Comparison of ENCODE assay signal across 17 cellular contexts in the genomic region with DNA sequence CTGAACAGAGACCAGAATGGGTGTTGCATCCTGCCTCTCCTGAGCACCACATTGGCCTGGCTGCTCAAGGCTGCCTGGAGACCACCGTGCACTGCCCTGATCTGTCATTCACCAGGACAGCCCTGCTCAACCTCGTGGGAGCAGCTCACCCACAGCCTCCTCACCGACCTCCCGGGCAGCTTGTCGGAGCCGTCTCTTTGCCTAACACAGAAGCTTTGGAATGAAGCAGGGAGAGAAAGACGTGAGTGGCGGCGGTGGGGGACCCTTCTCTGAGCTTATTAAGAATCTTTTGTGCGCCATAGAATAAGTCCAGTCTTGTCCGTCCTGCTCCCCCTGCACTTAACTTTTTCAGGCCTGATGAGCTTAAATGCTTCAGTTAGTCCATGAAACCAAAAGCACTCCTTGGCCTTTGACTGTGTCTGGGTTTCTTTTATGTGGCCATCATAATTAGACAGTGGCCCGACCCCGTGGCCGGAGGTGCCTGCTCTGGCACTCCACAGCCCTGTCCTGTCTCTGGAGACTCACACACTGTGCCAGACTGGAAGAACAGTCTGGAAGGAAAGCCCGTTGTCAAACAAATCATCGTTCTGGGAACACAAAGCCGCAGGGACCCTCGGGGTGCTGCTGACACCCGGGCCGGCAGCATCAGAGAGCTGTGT.
DNase-seq lines count a peak whose midpoint lies in the region; ATAC-seq and TF ChIP-seq lines count a peak whose summit lies in the region.
"Had no signal": no experiment of that assay in that cellular context is flagged by ENCODE, and none has a peak within 500 bp of the region (broad histone marks: within the 10 kb centered on the region; RNA-seq: fewer than 3 reads in every experiment).

No MANE protein-coding gene starts in this region.

- peaks cover 2% of the 10 kb centered on the region for H3K9me3 Mint-ChIP-seq in chondrocyte (ENCODE audit: low read depth)
- no peaks in the 10 kb centered on the region for H3K9me3 Mint-ChIP-seq in progenitor cell of endocrine pancreas (ENCODE audit: low read depth)
- H3K9me3 Mint-ChIP-seq: activated naive CD4-positive, alpha-beta T cell treated with anti-CD3 and anti-CD28 coated beads, Interleukin-2, amount 50 U/mL, for 72 hours; stimulated activated memory B cell treated with anti-CD40 and anti-IgM and Interleukin-4, amounts not matched to agents 10 μg/mL and 1 μg/mL and 100 μg/mL, for 72 hours had no signal

- no peak overlapping the region; the same call in 1 of the 2 replicates for H3K56ac ChIP-seq in IMR-90 (ENCODE audit: extremely low read depth, insufficient read depth, low read length)

- H4K5ac ChIP-seq in IMR-90 (ENCODE audit: low read depth, low read length), result peak overlapping the region; percentile 54

- H3K79me1 ChIP-seq in IMR-90 (ENCODE audit: low read depth in 1 of 2, low read length in 2 of 2), result no peaks in the 10 kb centered on the region

- peak overlapping the region; percentile 66 for H2BK20ac ChIP-seq in IMR-90 (ENCODE audit: low read depth, low read length)

- H3K27me3 ChIP-seq in IMR-90 (ENCODE audit: control insufficient read depth, insufficient read depth, low read length) (no peaks in the 10 kb centered on the region; the same call in 1 of the 2 replicates), smooth muscle cell (ENCODE audit: low read depth) (no peaks in the 10 kb centered on the region)
- H3K27me3 ChIP-seq: testis had no signal

- H3K4me3 Mint-ChIP-seq in chondrocyte (ENCODE audit: unreplicated experiment) (no peak overlapping the region), progenitor cell of endocrine pancreas (ENCODE audit: low read depth) (no peak overlapping the region)
- H3K4me3 Mint-ChIP-seq: stimulated activated memory B cell treated with anti-CD40 and anti-IgM and Interleukin-4, amounts not matched to agents 10 μg/mL and 1 μg/mL and 100 μg/mL, for 72 hours had no signal

- CTCF ChIA-PET in IMR-90 (lab: Yijun Ruan, JAX), result no interaction called here

- no peak for TF ChIP-seq POLR2A in IMR-90 (IDR thresholded peaks at IDR 0.05; ENCODE audit: low read depth, low read length)

- peak overlapping the region; percentile 15; the same call in 1 of the 3 replicates for H2BK15ac ChIP-seq in IMR-90 (ENCODE audit: low read depth, low read length)

- intact Hi-C loops in IMR-90 (cut with micrococcal nuclease), result loop anchor here (5.0 kb wide), 2 partner anchors 173 to 182 kb away; no protein-coding TSS in a partner anchor
- intact Hi-C loops in mucosa of descending colon (cut with DNase I, micrococcal nuclease), result no loop called here

- H3K23ac ChIP-seq in IMR-90 (ENCODE audit: low read depth, low read length), result no peak overlapping the region

- peak overlapping the region; percentile 27 for H2BK5ac ChIP-seq in IMR-90 (ENCODE audit: low read depth, low read length, poor library complexity, severe bottlenecking)

- TF ChIP-seq CTCF in IMR-90 (conservative IDR thresholded peaks at IDR 0.05; ENCODE audit: low read depth, low read length), result no peak
- TF ChIP-seq CTCF in chondrocyte (IDR thresholded peaks at IDR 0.05), result no peak
- TF ChIP-seq CTCF in mucosa of descending colon (IDR thresholded peaks at IDR 0.05), result no peak
- no peak for TF ChIP-seq CTCF in smooth muscle cell (IDR thresholded peaks at IDR 0.05; ENCODE audit: borderline replicate concordance, insufficient read depth, poor library complexity, severe bottlenecking)
- TF ChIP-seq CTCF in progenitor cell of endocrine pancreas (IDR thresholded peaks at IDR 0.05; ENCODE audit: unreplicated experiment), result no peak

- 60% methylated on average over 2 of the region's 20 CpGs; no CpG with 5 or more reads in 1 of the 2 experiments for WGBS in IMR-90 (ENCODE audit: extremely low coverage in 2 of 2, insufficient read length in 1 of 2), 2 experiments
- WGBS in smooth muscle cell (ENCODE audit: low lambda C conversion rate), result 46% methylated on average over 20 of the region's 20 CpGs

- H3K27ac Mint-ChIP-seq in chondrocyte (ENCODE audit: unreplicated experiment), result peak overlapping the region; percentile 55
- H3K27ac Mint-ChIP-seq in progenitor cell of endocrine pancreas, result no peak overlapping the region
- H3K27ac Mint-ChIP-seq: activated naive CD4-positive, alpha-beta T cell treated with anti-CD3 and anti-CD28 coated beads, Interleukin-2, amount 50 U/mL, for 72 hours; stimulated activated memory B cell treated with anti-CD40 and anti-IgM and Interleukin-4, amounts not matched to agents 10 μg/mL and 1 μg/mL and 100 μg/mL, for 72 hours had no signal

- H3K4me3 ChIP-seq in IMR-90 (ENCODE audit: insufficient read depth, low read depth, low read length) (no peak overlapping the region), mucosa of descending colon (no peak overlapping the region), smooth muscle cell (peak overlapping the region; percentile 8)
- H3K4me3 ChIP-seq: GM23248, testis had no signal

- no peak for TF ChIP-seq RAD21 in IMR-90 (IDR thresholded peaks at IDR 0.05; ENCODE audit: low read length)

- peaks cover 81% of the 10 kb centered on the region for H3K4me1 Mint-ChIP-seq in chondrocyte (ENCODE audit: low read depth)
- H3K4me1 Mint-ChIP-seq in progenitor cell of endocrine pancreas (ENCODE audit: low read depth), result peaks cover 22% of the 10 kb centered on the region

- H3K9me1 ChIP-seq in IMR-90 (ENCODE audit: insufficient read depth, low read length), result peaks cover 6% of the 10 kb centered on the region; the same call in 1 of the 2 replicates

- H3K36me3 ChIP-seq in IMR-90 (ENCODE audit: control insufficient read depth, insufficient read depth, low read length) (no peaks in the 10 kb centered on the region), mucosa of descending colon (ENCODE audit: low read depth) (no peaks in the 10 kb centered on the region), smooth muscle cell (ENCODE audit: low read depth) (no peaks in the 10 kb centered on the region)

- H3K4me2 ChIP-seq in IMR-90 (ENCODE audit: low read depth, low read length), result no peak overlapping the region; the same call in 1 of the 2 replicates
- peak overlapping the region; percentile 75 for H3K4me2 ChIP-seq in smooth muscle cell

- H2BK120ac ChIP-seq in IMR-90 (ENCODE audit: low read depth, low read length), result peak overlapping the region; percentile 53

- BruUV-seq in IMR-90 (replicated peaks; lab: Mats Ljungman, UMichigan), result no TSS peak

- peaks cover 20% of the 10 kb centered on the region for H3K4me1 ChIP-seq in IMR-90 (ENCODE audit: control insufficient read depth, insufficient read depth, low read length)
- no peaks in the 10 kb centered on the region for H3K4me1 ChIP-seq in mucosa of descending colon (ENCODE audit: low read depth)
- peaks cover 33% of the 10 kb centered on the region for H3K4me1 ChIP-seq in smooth muscle cell (ENCODE audit: low read depth)
- H3K4me1 ChIP-seq: testis had no signal

- H3K9ac ChIP-seq in IMR-90 (ENCODE audit: low read depth, low read length) (no peak overlapping the region), smooth muscle cell (ENCODE audit: low read depth) (no peak overlapping the region)
- H3K9ac ChIP-seq: GM23248 had no signal

- peak overlapping the region; percentile 57 for H2AFZ ChIP-seq in IMR-90 (replicated peaks; ENCODE audit: low read length, poor library complexity)
- peak overlapping the region; percentile 59 for H2AFZ ChIP-seq in smooth muscle cell (ENCODE audit: low read depth)
- H2AFZ ChIP-seq: GM23248 had no signal

- no peaks in the 10 kb centered on the region; the same call in 1 of the 2 replicates for H4K20me1 ChIP-seq in IMR-90 (ENCODE audit: insufficient read depth, low read length)
- no peaks in the 10 kb centered on the region for H4K20me1 ChIP-seq in smooth muscle cell (ENCODE audit: low read depth)

- H3K18ac ChIP-seq in IMR-90 (ENCODE audit: low read depth, low read length), result peak overlapping the region; percentile 54

- H3K79me2 ChIP-seq in smooth muscle cell (ENCODE audit: low read depth), result no peaks in the 10 kb centered on the region

- H3K27me3 Mint-ChIP-seq in chondrocyte (ENCODE audit: low read depth), result no peaks in the 10 kb centered on the region
- peaks cover 33% of the 10 kb centered on the region for H3K27me3 Mint-ChIP-seq in progenitor cell of endocrine pancreas
- H3K27me3 Mint-ChIP-seq: stimulated activated memory B cell treated with anti-CD40 and anti-IgM and Interleukin-4, amounts not matched to agents 10 μg/mL and 1 μg/mL and 100 μg/mL, for 72 hours had no signal

- in situ Hi-C loops in IMR-90 (cut with MboI; ENCODE audit: low sequenced_read_pairs), result no loop called here

- POLR2A ChIA-PET in IMR-90 (lab: Charles Lee; ENCODE audit: unreplicated experiment), result interaction anchor here (0.6 kb wide), 1 partner anchor 191 kb away, joined by 3 read pairs; no protein-coding TSS in a partner anchor

- H3K36me3 Mint-ChIP-seq in chondrocyte (ENCODE audit: low read depth) (no peaks in the 10 kb centered on the region), progenitor cell of endocrine pancreas (ENCODE audit: insufficient read depth) (no peaks in the 10 kb centered on the region)
- H3K36me3 Mint-ChIP-seq: activated naive CD4-positive, alpha-beta T cell treated with anti-CD3 and anti-CD28 coated beads, Interleukin-2, amount 50 U/mL, for 72 hours; stimulated activated memory B cell treated with anti-CD40 and anti-IgM and Interleukin-4, amounts not matched to agents 10 μg/mL and 1 μg/mL and 100 μg/mL, for 72 hours had no signal

- peaks cover 17% of the 10 kb centered on the region for H3F3A ChIP-seq in smooth muscle cell (ENCODE audit: low read depth)

- DNase-seq in IMR-90 (no peak), chondrocyte (ENCODE audit: low spot score) (peak; percentile 81), mucosa of descending colon (no peak), smooth muscle cell (lab: John Stamatoyannopoulos, UW; ENCODE audit: unreplicated experiment) (no peak), NCI-H2171 treated with DMSO at 0.1 percent for 48 hours (lab: John Stamatoyannopoulos, UW) (no peak), progenitor cell of endocrine pancreas (ENCODE audit: low spot score, unreplicated experiment) (no peak), DMS53 treated with DMSO at 0.1 percent for 48 hours (lab: John Stamatoyannopoulos, UW; ENCODE audit: unreplicated experiment) (no peak)
- DNase-seq: activated T-cell treated with anti-CD3 and anti-CD28 coated beads, Interleukin-2, amount 50 U/mL, for 48 hours; GM23248; kidney; mesendoderm; NCI-H1436 treated with DMSO at 0.1 percent for 48 hours; OCI-M1 had no signal

- peak overlapping the region; percentile 30 for H4K91ac ChIP-seq in IMR-90 (ENCODE audit: insufficient read depth, low read depth, low read length)

- H3K4ac ChIP-seq in IMR-90 (ENCODE audit: low read depth, low read length), result peak overlapping the region; percentile 76

- no peak for ATAC-seq in IMR-90 (ENCODE audit: low read depth)
- peak; percentile 10 for ATAC-seq in mucosa of descending colon
- ATAC-seq: SK-N-SH treated with all-trans-retinoic acid at 6 μM for 48 hours; stimulated activated memory B cell treated with anti-CD40 and anti-IgM and Interleukin-4, amounts not matched to agents 10 μg/mL and 1 μg/mL and 100 μg/mL, for 72 hours had no signal

- H3K27ac ChIP-seq in IMR-90 (ENCODE audit: insufficient read depth, low read length), result no peak overlapping the region
- H3K27ac ChIP-seq in smooth muscle cell (ENCODE audit: low read depth), result peak overlapping the region; percentile 50
- H3K27ac ChIP-seq: testis had no signal

- H3K14ac ChIP-seq in IMR-90 (replicated peaks; ENCODE audit: low read depth, low read length), result peak overlapping the region; percentile 55; the same call in 1 of the 2 replicates

- H3K9me3 ChIP-seq in IMR-90 (ENCODE audit: control insufficient read depth, insufficient read depth, low read length) (no peaks in the 10 kb centered on the region), mucosa of descending colon (no peaks in the 10 kb centered on the region), smooth muscle cell (replicated peaks; ENCODE audit: low read depth) (no peaks in the 10 kb centered on the region)
- H3K9me3 ChIP-seq: testis had no signal

- H2AK9ac ChIP-seq in IMR-90 (replicated peaks; ENCODE audit: low read depth, low read length, poor library complexity), result peak overlapping the region; percentile 79

- peak overlapping the region in 1 of 2 experiments; percentile 74; a peak in 3 of 4 replicates for H4K8ac ChIP-seq in IMR-90 (ENCODE audit: low read depth in 2 of 2, low read length in 2 of 2)

- dilution Hi-C loops in IMR-90 (cut with HindIII; ENCODE audit: low sequenced_read_pairs, unreplicated experiment), result no loop called here

- peak overlapping the region; percentile 77 for H2AK5ac ChIP-seq in IMR-90 (ENCODE audit: low read depth, low read length)
